8 cellular contexts compared by ENCODE assay signal in the genomic region with DNA sequence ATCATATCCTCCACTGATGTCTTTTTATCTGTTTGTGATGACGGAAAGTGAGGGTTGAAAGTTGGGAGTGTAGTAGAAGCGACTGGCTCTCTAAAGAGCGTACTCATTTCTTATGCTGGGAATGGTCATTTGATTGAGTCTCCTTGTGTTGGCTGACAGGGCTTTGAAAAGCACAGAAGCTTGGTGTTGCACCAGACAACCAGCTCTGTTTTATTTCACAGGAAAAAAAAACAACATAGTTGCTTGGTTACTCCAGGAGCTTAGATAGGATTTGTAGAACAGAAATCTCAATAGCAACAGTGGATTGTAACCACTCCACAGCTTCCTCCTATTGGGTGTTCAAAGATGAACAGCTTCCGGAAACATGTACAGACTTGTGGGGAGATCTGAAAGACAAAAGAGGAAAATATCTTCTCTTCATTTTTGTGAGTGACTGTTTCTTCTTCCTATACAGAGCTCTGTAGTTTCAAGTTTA. TPM values are rescaled to one million over a fixed set of nuclear protein-coding genes. Genes with fewer than 3 reads are reported as not detected.
A peak's percentile ranks its signal among the peaks of the same experiment; 100 is the strongest.
DNase-seq lines count a peak whose midpoint lies in the region; ATAC-seq and TF ChIP-seq lines count a peak whose summit lies in the region.

No MANE protein-coding gene starts in this region.

- H3K4me1 ChIP-seq in NT2/D1 (ENCODE audit: insufficient read depth, insufficient read length) (peaks cover 3% of the 10 kb centered on the region), vagina (peaks cover 73% of the 10 kb centered on the region)

- ATAC-seq in memory B cell (ENCODE audit: low read depth) (peak; percentile 37), GM18520 (IDR thresholded peaks at IDR 0.05; ENCODE audit: unreplicated experiment) (no peak), HG03460 (IDR thresholded peaks at IDR 0.05; ENCODE audit: unreplicated experiment) (no peak)

- peak; percentile 38 for DNase-seq in GM10248 (ENCODE audit: extremely low spot score)
- no peak for DNase-seq in NT2/D1 (ENCODE audit: low read depth, low spot score)
- peak; percentile 85 for DNase-seq in choroid plexus epithelial cell (ENCODE audit: low read depth)
- peak in 1 of 2 donors; percentile 41 for DNase-seq in memory B cell (ENCODE audit: low spot score in 2 of 2)
- no peak for DNase-seq in vagina (ENCODE audit: extremely low spot score in 2 of 2)
- no peak for DNase-seq in nucleus accumbens (lab: John Stamatoyannopoulos, UW)

- H3K9me3 ChIP-seq in NT2/D1 (ENCODE audit: insufficient read depth, low read length) = no peaks in the 10 kb centered on the region
- no peaks in the 10 kb centered on the region for H3K9me3 ChIP-seq in vagina

- H3K9ac ChIP-seq in NT2/D1 (ENCODE audit: insufficient read length, low read depth) = no peak overlapping the region

- H3K9me3 Mint-ChIP-seq in memory B cell = no peaks in the 10 kb centered on the region

- H3K27me3 ChIP-seq in NT2/D1 (ENCODE audit: insufficient read depth, insufficient read length) (no peaks in the 10 kb centered on the region), vagina (no peaks in the 10 kb centered on the region)

- peak overlapping the region; percentile 8 for H3K27ac ChIP-seq in vagina

- CTCF ChIA-PET in GM10248 (lab: Yijun Ruan, JAX) = interaction anchor here (1.1 to 1.5 kb wide), 2 partner anchors 19 to 26 kb away, joined by 3 to 11 read pairs; a partner anchor contains a TSS

- peaks cover 51% of the 10 kb centered on the region for H3K4me1 Mint-ChIP-seq in memory B cell

- H3K36me3 ChIP-seq in NT2/D1 (ENCODE audit: insufficient read depth, insufficient read length, low read length) (peaks cover 68% of the 10 kb centered on the region), vagina (peaks cover 0 to 5% of the 10 kb centered on the region in 2 donors)

- peak overlapping the region; percentile 98 for H3K4me3 ChIP-seq in NT2/D1 (ENCODE audit: insufficient read length, low read depth)
- peak overlapping the region; percentile 97 for H3K4me3 ChIP-seq in choroid plexus epithelial cell (ENCODE audit: low read depth, low read length)
- H3K4me3 ChIP-seq in vagina = peak overlapping the region; percentile 64 to 88

- peak overlapping the region; percentile 94 for H3K4me3 Mint-ChIP-seq in memory B cell

- H3K27me3 Mint-ChIP-seq in memory B cell = no peaks in the 10 kb centered on the region

- TF ChIP-seq CTCF in GM10248 (IDR thresholded peaks at IDR 0.05; ENCODE audit: control extremely low read depth, extremely low read depth, low read depth, missing control alignments) (no peak), choroid plexus epithelial cell (conservative IDR thresholded peaks at IDR 0.05; ENCODE audit: low read depth, low read length) (no peak), vagina (IDR thresholded peaks at IDR 0.05) (no peak)

- intact Hi-C loops in vagina (cut with DNase I) = no loop called here

- POLR2A ChIA-PET in GM10248 (lab: Yijun Ruan, JAX) = interaction anchor here (0.6 to 1.2 kb wide), 9 partner anchors 8 to 59 kb away, joined by 3 to 7 read pairs (median 3); a partner anchor contains a TSS

- no peak for TF ChIP-seq POLR2A in vagina (IDR thresholded peaks at IDR 0.05)

- peak overlapping the region; percentile 98 for H3K27ac Mint-ChIP-seq in memory B cell

- H3K36me3 Mint-ChIP-seq in memory B cell = peaks cover 24% of the 10 kb centered on the region

RNA-seq across cellular contexts. Expression of a gene that starts 2.7 kb away (rescaled TPM):
- total RNA-seq in vagina = 34.9 TPM

RNA-seq across cellular contexts. Expression of a gene that starts 19.4 kb away (rescaled TPM):
- 61.1 TPM for total RNA-seq in vagina

RNA-seq across cellular contexts. Expression of a gene that starts 26.1 kb away (rescaled TPM):
- 42.5 TPM for total RNA-seq in vagina

RNA-seq across cellular contexts. Expression of a gene that starts 26.3 kb away (rescaled TPM):
- 0.74 TPM for total RNA-seq in vagina

RNA-seq across cellular contexts. Expression of a gene that starts 50.7 kb away (rescaled TPM):
- 85.7 TPM for total RNA-seq in vagina

Comparison
In these comparisons a context has a peak if more than half of its experiments do, and no peak if none do; other contexts are left out.
1. DNase-seq: peak in GM10248 (single experiment) and choroid plexus epithelial cell (single experiment); none in NT2/D1 (single experiment), vagina (0 of 2) and nucleus accumbens (0 of 56).
2. Peak in every context shown above with its lines, with median percentiles within 50 percentile points of each other: H3K4me3 ChIP-seq.